21 cellular contexts compared by ENCODE assay signal in genomic region chr5:1292846-1293415, GRCh38. TPM values are rescaled to one million over a fixed set of nuclear protein-coding genes. Genes with fewer than 3 reads are reported as not detected.
DNase-seq lines count a peak whose midpoint lies in the region; TF ChIP-seq lines count a peak whose summit lies in the region.
"Had no signal": no experiment of that assay in that cellular context is flagged by ENCODE, and none has a peak within 500 bp of the region (broad histone marks: within the 10 kb centered on the region; RNA-seq: fewer than 3 reads in every experiment).

No MANE protein-coding gene starts in this region.

- H3K4me2 ChIP-seq in BLaER1: peak overlapping the region; percentile 100
- H3K4me2 ChIP-seq in OCI-LY7 (ENCODE audit: low read length): peak overlapping the region; percentile 87

- H3K4me1 ChIP-seq in BLaER1: peaks cover 61% of the 10 kb centered on the region
- H3K4me1 ChIP-seq in OCI-LY7 (ENCODE audit: insufficient read depth, low read length, poor library complexity, severe bottlenecking): peaks cover 60% of the 10 kb centered on the region
- H3K4me1 ChIP-seq in endodermal cell (ENCODE audit: control insufficient read depth, insufficient read depth, low read length): no peaks in the 10 kb centered on the region

- H3K27me3 Mint-ChIP-seq in T-helper 2 cell treated with Interferon-gamma antibody and Interleukin-4, amounts not matched to agents 5 μg/mL and 100 μg/mL, for 36 hours (ENCODE audit: low read depth): no peaks in the 10 kb centered on the region
- H3K27me3 Mint-ChIP-seq in endodermal cell (ENCODE audit: insufficient read depth) (peaks cover 24% of the 10 kb centered on the region), progenitor cell of endocrine pancreas (peaks cover 39% of the 10 kb centered on the region)

- peaks cover 12% of the 10 kb centered on the region for H3K9me3 ChIP-seq in BLaER1
- no peaks in the 10 kb centered on the region for H3K9me3 ChIP-seq in OCI-LY7 (ENCODE audit: low read length)
- no peaks in the 10 kb centered on the region for H3K9me3 ChIP-seq in endodermal cell (ENCODE audit: control insufficient read depth, low read length)
- H3K9me3 ChIP-seq: uterus had no signal

- POLR2A ChIA-PET in OCI-LY7 (lab: Charles Lee): interaction anchor here (0.7 to 7.0 kb wide), 3 partner anchors 18 to 25 kb away, joined by 3 to 60 read pairs (median 6); no protein-coding TSS in a partner anchor
- POLR2A ChIA-PET in RWPE1 (lab: Yijun Ruan, JAX; ENCODE audit: low non-redundant PET): no interaction called here

- TF ChIP-seq CTCF in OCI-LY7 (conservative IDR thresholded peaks at IDR 0.05; ENCODE audit: low read length) (no peak), endodermal cell (conservative IDR thresholded peaks at IDR 0.05) (no peak), RWPE1 (conservative IDR thresholded peaks at IDR 0.05; ENCODE audit: low read depth) (no peak), progenitor cell of endocrine pancreas (IDR thresholded peaks at IDR 0.05; ENCODE audit: unreplicated experiment) (no peak)

- H3K9ac ChIP-seq in BLaER1 (peak overlapping the region; percentile 88), endodermal cell (ENCODE audit: extremely low read depth, low read length, poor library complexity, severe bottlenecking) (no peak overlapping the region)

- H3K9me2 ChIP-seq in OCI-LY7 (ENCODE audit: insufficient read depth, low read length): no peaks in the 10 kb centered on the region

- H3K27ac Mint-ChIP-seq in T-helper 2 cell treated with Interferon-gamma antibody and Interleukin-4, amounts not matched to agents 5 μg/mL and 100 μg/mL, for 36 hours: no peak overlapping the region
- H3K27ac Mint-ChIP-seq in endodermal cell (no peak overlapping the region), progenitor cell of endocrine pancreas (no peak overlapping the region)
- H3K27ac Mint-ChIP-seq: activated CD4-positive, alpha-beta memory T cell treated with anti-CD3 and anti-CD28 coated beads, Interleukin-2, amount 10 ng/mL, durations not matched to agents 7 days and 5 days had no signal

- no peak for DNase-seq in T-helper 2 cell treated with Interferon-gamma antibody and Interleukin-4, amounts not matched to agents 5 μg/mL and 100 μg/mL, for 36 hours (ENCODE audit: low spot score)
- DNase-seq in T-helper 2 cell (no peak), OCI-LY7 (ENCODE audit: low spot score) (peak; percentile 40), endodermal cell (peak; percentile 43), RWPE1 (ENCODE audit: low spot score) (no peak), progenitor cell of endocrine pancreas (ENCODE audit: low spot score, unreplicated experiment) (no peak)
- DNase-seq in stimulated activated CD4-positive, alpha-beta T cell treated with anti-CD3 and anti-CD28 coated beads, Interleukin-2, amount 100 ng/mL, for 48 hours: no peak
- DNase-seq: activated CD4-positive, alpha-beta memory T cell treated with anti-CD3 and anti-CD28 coated beads, Interleukin-2, amount 10 ng/mL, durations not matched to agents 7 days and 5 days; glutamatergic neuron; NCI-H1105 treated with DMSO at 0.1 percent for 48 hours; NCI-H2107; stimulated activated CD8-positive, alpha-beta memory T cell treated with anti-CD3 and anti-CD28 coated beads, Interleukin-4, amount 100 ng/mL, for 48 hours; substantia nigra; SW 1271; uterus had no signal

- BruUV-seq in OCI-LY7 (replicated peaks; lab: Mats Ljungman, UMichigan): no TSS peak

- peak overlapping the region; percentile 89 for H3K27ac ChIP-seq in BLaER1
- H3K27ac ChIP-seq in OCI-LY7 (ENCODE audit: low read depth, low read length, poor library complexity, severe bottlenecking): peak overlapping the region; percentile 87
- H3K27ac ChIP-seq in endodermal cell (ENCODE audit: low read depth, low read length): no peak overlapping the region
- no peak overlapping the region for H3K27ac ChIP-seq in RWPE1
- H3K27ac ChIP-seq: C4-2B, uterus had no signal

- CTCF ChIA-PET in OCI-LY7 (lab: Charles Lee; ENCODE audit: unreplicated experiment) (interaction anchor here (0.6 kb wide), 2 partner anchors 20 to 30 kb away, joined by 3 to 4 read pairs; no protein-coding TSS in a partner anchor), RWPE1 (lab: Yijun Ruan, JAX) (interaction anchor here (0.8 kb wide), 1 partner anchor 352 kb away, joined by 4 read pairs; no protein-coding TSS in a partner anchor)

- intact Hi-C loops in OCI-LY7 (cut with micrococcal nuclease; ENCODE audit: unreplicated experiment): no loop called here

- peak overlapping the region; percentile 74 for H3K4me3 ChIP-seq in BLaER1
- H3K4me3 ChIP-seq in OCI-LY7 (ENCODE audit: low read depth, low read length, poor library complexity, severe bottlenecking): peak overlapping the region; percentile 79
- no peak overlapping the region for H3K4me3 ChIP-seq in endodermal cell (ENCODE audit: low read length)
- H3K4me3 ChIP-seq: uterus had no signal

- 94 to 98% methylated on average over 25 to 30 of the region's 30 CpGs for WGBS in endodermal cell (ENCODE audit: insufficient coverage in 1 of 2, insufficient read length in 1 of 2), 2 experiments

- H3K9me3 Mint-ChIP-seq in T-helper 2 cell treated with Interferon-gamma antibody and Interleukin-4, amounts not matched to agents 5 μg/mL and 100 μg/mL, for 36 hours: peaks cover 8% of the 10 kb centered on the region
- H3K9me3 Mint-ChIP-seq in endodermal cell: no peaks in the 10 kb centered on the region
- H3K9me3 Mint-ChIP-seq in progenitor cell of endocrine pancreas (ENCODE audit: low read depth): peaks cover 5% of the 10 kb centered on the region

- peaks cover 70% of the 10 kb centered on the region for H3K79me2 ChIP-seq in OCI-LY7 (ENCODE audit: insufficient read depth, low read depth, low read length)

- H2AFZ ChIP-seq in OCI-LY7 (ENCODE audit: low read length): no peak overlapping the region

- H3K27me3 ChIP-seq in BLaER1 (no peaks in the 10 kb centered on the region), endodermal cell (ENCODE audit: control insufficient read depth, insufficient read depth, low read length, poor library complexity, severe bottlenecking) (peaks cover 11% of the 10 kb centered on the region)
- H3K27me3 ChIP-seq: uterus had no signal

- peaks cover 13% of the 10 kb centered on the region for H3K36me3 Mint-ChIP-seq in T-helper 2 cell treated with Interferon-gamma antibody and Interleukin-4, amounts not matched to agents 5 μg/mL and 100 μg/mL, for 36 hours (ENCODE audit: low read depth)
- H3K36me3 Mint-ChIP-seq in endodermal cell (ENCODE audit: low read depth) (no peaks in the 10 kb centered on the region), progenitor cell of endocrine pancreas (ENCODE audit: insufficient read depth) (peaks cover 3% of the 10 kb centered on the region)

- H4K20me1 ChIP-seq in BLaER1 (peaks cover 61% of the 10 kb centered on the region), OCI-LY7 (ENCODE audit: insufficient read depth, low read length) (peaks cover 7% of the 10 kb centered on the region; the same call in 1 of the 2 replicates)

- H3K4me1 Mint-ChIP-seq in T-helper 2 cell treated with Interferon-gamma antibody and Interleukin-4, amounts not matched to agents 5 μg/mL and 100 μg/mL, for 36 hours (ENCODE audit: low read depth): peaks cover 9% of the 10 kb centered on the region
- H3K4me1 Mint-ChIP-seq in endodermal cell (peaks cover 1% of the 10 kb centered on the region), progenitor cell of endocrine pancreas (ENCODE audit: low read depth) (no peaks in the 10 kb centered on the region)

- peak overlapping the region; percentile 18 for H3K4me3 Mint-ChIP-seq in T-helper 2 cell treated with Interferon-gamma antibody and Interleukin-4, amounts not matched to agents 5 μg/mL and 100 μg/mL, for 36 hours
- H3K4me3 Mint-ChIP-seq in endodermal cell: no peak overlapping the region
- no peak overlapping the region for H3K4me3 Mint-ChIP-seq in progenitor cell of endocrine pancreas (ENCODE audit: low read depth)
- H3K4me3 Mint-ChIP-seq: activated CD4-positive, alpha-beta memory T cell treated with anti-CD3 and anti-CD28 coated beads, Interleukin-2, amount 10 ng/mL, durations not matched to agents 7 days and 5 days had no signal

- peaks cover 51% of the 10 kb centered on the region for H3K36me3 ChIP-seq in BLaER1
- peaks cover 55% of the 10 kb centered on the region for H3K36me3 ChIP-seq in OCI-LY7 (ENCODE audit: insufficient read depth, low read length)
- H3K36me3 ChIP-seq in endodermal cell (ENCODE audit: control insufficient read depth, insufficient read depth, low read length): no peaks in the 10 kb centered on the region
- H3K36me3 ChIP-seq: uterus had no signal

RNA-seq across cellular contexts. Expression of gene TERT, which starts 1.9 kb away (rescaled TPM):
- 120 and 156 TPM in 2 replicates for total RNA-seq in OCI-LY7 (2014; rRNA removed; shearing (Covaris generic))
- total RNA-seq in OCI-LY7 (2022): 173 and 198 TPM in 2 replicates
- 1 to 10 TPM; 7.1 to 9.8 TPM for total RNA-seq in endodermal cell
- 3.0 TPM for polyA plus RNA-seq in endodermal cell (2013, experiment 1 of 2)
- polyA plus RNA-seq in endodermal cell (2013, experiment 2 of 2): 2.3 TPM
- 3.5 and 4.3 TPM in 2 replicates for total RNA-seq in progenitor cell of endocrine pancreas
- total RNA-seq: chondrocyte, fibroblast of lung, renal cortical epithelial cell, Right ventricle myocardium inferior had no signal
- polyA plus RNA-seq: fibroblast of lung had no signal

RNA-seq across cellular contexts. Expression of gene CLPTM1L, which starts 52.0 kb away (rescaled TPM):
- 356 and 395 TPM in 2 replicates for total RNA-seq in OCI-LY7 (2014; rRNA removed; shearing (Covaris generic))
- total RNA-seq in OCI-LY7 (2022) (395 and 396 TPM in 2 replicates), endodermal cell (10 to 100 TPM; 68.0 to 89.4 TPM), progenitor cell of endocrine pancreas (90.3 and 95.4 TPM in 2 replicates)
- polyA plus RNA-seq in endodermal cell (2013, experiment 1 of 2): 90.0 TPM
- 75.7 TPM for polyA plus RNA-seq in endodermal cell (2013, experiment 2 of 2)

Comparison
In these comparisons a context has a peak if more than half of its experiments do, and no peak if none do; other contexts are left out.
1. DNase-seq: peak in OCI-LY7 (single experiment) and endodermal cell (single experiment); none in T-helper 2 cell treated with Interferon-gamma antibody and Interleukin-4, amounts not matched to agents 5 μg/mL and 100 μg/mL, for 36 hours (single experiment), T-helper 2 cell (0 of 5), stimulated activated CD4-positive, alpha-beta T cell treated with anti-CD3 and anti-CD28 coated beads, Interleukin-2, amount 100 ng/mL, for 48 hours (0 of 2), RWPE1 (single experiment) and progenitor cell of endocrine pancreas (single experiment).
2. H3K27ac ChIP-seq: peak in BLaER1 (single experiment) and OCI-LY7 (single experiment); none in endodermal cell (single experiment) and RWPE1 (single experiment).
3. RNA of gene TERT, which starts 1.9 kb away (total RNA-seq): 120 to 198 TPM in OCI-LY7; 7.1 to 9.8 TPM in endodermal cell and 3.5 to 4.3 TPM in progenitor cell of endocrine pancreas; every median in the first group is over 10 times any median in the second.